ENCODE assay signal across 11 cellular contexts in genomic region chr12:2324375-2324774, GRCh38.
DNase-seq lines count a peak whose midpoint lies in the region; ATAC-seq, FAIRE-seq and TF ChIP-seq lines count a peak whose summit lies in the region.
"Had no signal": no experiment of that assay in that cellular context is flagged by ENCODE, and none has a peak within 500 bp of the region (broad histone marks: within the 10 kb centered on the region; RNA-seq: fewer than 3 reads in every experiment).

No MANE protein-coding gene starts in this region.

- H3K23ac ChIP-seq in trophoblast cell (ENCODE audit: low read length): no peak overlapping the region

- no peak overlapping the region for H3K9ac ChIP-seq in trophoblast cell (ENCODE audit: low read length)

- no peak overlapping the region for H4K12ac ChIP-seq in trophoblast cell (ENCODE audit: low read depth, low read length)

- H2BK5ac ChIP-seq in trophoblast cell (ENCODE audit: low read depth, low read length, poor library complexity): no peak overlapping the region

- peaks cover 4% of the 10 kb centered on the region for H3K79me1 ChIP-seq in trophoblast cell (ENCODE audit: low read length)

- no peak overlapping the region for H2AK5ac ChIP-seq in trophoblast cell (ENCODE audit: low read length)

- H2BK12ac ChIP-seq in trophoblast cell (ENCODE audit: low read length): no peak overlapping the region

- H2BK120ac ChIP-seq in trophoblast cell (ENCODE audit: insufficient read depth, low read length, poor library complexity): no peak overlapping the region

- FAIRE-seq in RCC 7860 (lab: Jason Lieb, UNC): no peak

- H3K9me3 ChIP-seq in trophoblast cell (ENCODE audit: insufficient read depth, low read depth, low read length): peaks cover 3% of the 10 kb centered on the region

- H3K27ac ChIP-seq in VCaP: peak overlapping the region; percentile 80
- H3K27ac ChIP-seq in trophoblast cell (ENCODE audit: low read depth, low read length): no peak overlapping the region

- H3K36me3 ChIP-seq in trophoblast cell (ENCODE audit: control insufficient read depth in 1 of 2, insufficient read depth in 2 of 2, low read length in 2 of 2): no peaks in the 10 kb centered on the region

- no peak for TF ChIP-seq CTCF in VCaP (conservative IDR thresholded peaks at IDR 0.05)

- no peak overlapping the region for H4K91ac ChIP-seq in trophoblast cell (ENCODE audit: low read depth, low read length)

- H3K18ac ChIP-seq in trophoblast cell (ENCODE audit: low read length): no peak overlapping the region

- H3K27me3 ChIP-seq in trophoblast cell (ENCODE audit: insufficient read depth, low read length): no peaks in the 10 kb centered on the region

- no CpG with 5 or more reads among the region's 10 CpGs for WGBS in trophoblast cell (ENCODE audit: extremely low coverage, insufficient coverage, insufficient read length)

- H3K79me2 ChIP-seq in trophoblast cell (ENCODE audit: control insufficient read depth, insufficient read depth, low read length, poor library complexity): peaks cover 2% of the 10 kb centered on the region

- no peak overlapping the region for H4K8ac ChIP-seq in trophoblast cell (ENCODE audit: low read depth, low read length)

- H3K4me1 ChIP-seq in trophoblast cell (ENCODE audit: control insufficient read depth in 1 of 2, insufficient read depth in 2 of 2, low read length in 2 of 2): peaks cover 31 to 38% of the 10 kb centered on the region in 2 experiments

- ATAC-seq in GM18858 (IDR thresholded peaks at IDR 0.05; ENCODE audit: unreplicated experiment) (no peak), HG02938 (IDR thresholded peaks at IDR 0.05; ENCODE audit: unreplicated experiment) (no peak)
- ATAC-seq: activated CD4-positive, CD25-positive, alpha-beta regulatory T cell treated with anti-CD3 and anti-CD28 coated beads, Interleukin-2, amount 50 U/mL, for 24 hours had no signal

- no peak overlapping the region for H3K14ac ChIP-seq in trophoblast cell (ENCODE audit: low read length)

- no peak overlapping the region for H3K4ac ChIP-seq in trophoblast cell (ENCODE audit: low read depth, low read length)

- H3K4me3 ChIP-seq in trophoblast cell (ENCODE audit: low read depth, low read length): no peak overlapping the region

- no peak overlapping the region for H3K4me2 ChIP-seq in trophoblast cell (ENCODE audit: low read length)

- H2AFZ ChIP-seq in trophoblast cell (ENCODE audit: insufficient read depth, low read length, poor library complexity): no peak overlapping the region

- peak; percentile 96 for DNase-seq in DMS153 (lab: John Stamatoyannopoulos, UW)
- peak; percentile 92 for DNase-seq in NCI-H2029 treated with DMSO at 0.1 percent for 48 hours (lab: John Stamatoyannopoulos, UW)
- DNase-seq in mucosa of gallbladder (ENCODE audit: low spot score): peak; percentile 69
- DNase-seq in RCC 7860 (ENCODE audit: low spot score): no peak
- DNase-seq in trophoblast cell: no peak
- DNase-seq: HFFc6; stimulated activated CD4-positive, alpha-beta T cell treated with anti-CD3 and anti-CD28 coated beads, Interleukin-12 subunit alpha, Interleukin-12 subunit beta, amount 100 ng/mL, for 4 hours had no signal

Comparison
In these comparisons a context has a peak if more than half of its experiments do, and no peak if none do; other contexts are left out.
1. DNase-seq: peak in DMS153 (single experiment), NCI-H2029 treated with DMSO at 0.1 percent for 48 hours (single experiment) and mucosa of gallbladder (single experiment); none in RCC 7860 (single experiment) and trophoblast cell (0 of 2).